8 cellular contexts compared by ENCODE assay signal in the genomic region with DNA sequence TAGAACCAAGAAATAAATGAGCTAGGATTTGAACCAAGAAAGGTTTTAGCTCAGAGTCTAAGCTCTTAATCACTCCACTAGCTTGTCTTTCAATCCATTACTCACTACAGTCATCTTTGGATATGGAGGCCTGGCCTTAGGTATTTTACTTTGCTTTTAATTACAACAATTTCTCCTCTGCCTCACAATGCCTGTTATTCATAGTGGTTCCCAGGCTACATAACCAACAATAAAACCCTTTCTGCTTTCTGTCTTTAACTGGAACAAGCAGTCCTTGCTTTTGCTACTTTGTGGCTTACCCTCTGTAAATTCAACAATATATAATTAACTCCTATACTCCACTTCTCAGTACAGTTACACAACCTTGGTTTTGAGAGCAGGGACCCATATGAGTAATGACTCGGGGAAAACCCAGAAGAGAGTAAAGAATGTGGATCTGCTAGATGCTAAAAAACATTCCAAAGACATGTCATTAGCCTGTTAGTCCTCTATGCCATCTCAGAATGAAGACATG.
A peak's percentile ranks its signal among the peaks of the same experiment; 100 is the strongest.
DNase-seq lines count a peak whose midpoint lies in the region; ATAC-seq and TF ChIP-seq lines count a peak whose summit lies in the region.

No MANE protein-coding gene starts in this region.

- H3K4me1 ChIP-seq in upper lobe of right lung (peaks cover 14% of the 10 kb centered on the region), tibial nerve (peaks cover 0 to 24% (median 7%) of the 10 kb centered on the region in 4 donors)

- no peak overlapping the region for H3K4me3 ChIP-seq in upper lobe of right lung
- H3K4me3 ChIP-seq in tibial nerve = no peak overlapping the region

- DNase-seq in HCEC 1CT (peak; percentile 70), NCI-H82 treated with DMSO at 0.1 percent for 48 hours (lab: John Stamatoyannopoulos, UW; ENCODE audit: unreplicated experiment) (peak; percentile 16), foreskin melanocyte (peak; percentile 95), upper lobe of right lung (no peak), germinal center (ENCODE audit: low spot score) (no peak), tibial nerve (ENCODE audit: low spot score in 2 of 2) (no peak)
- DNase-seq in activated CD8-positive, alpha-beta memory T cell treated with anti-CD3 and anti-CD28 coated beads for 24 hours = no peak

- H3K27ac ChIP-seq in upper lobe of right lung (peak overlapping the region; percentile 38), tibial nerve (peak overlapping the region in 2 of 4 donors; percentile 5 to 20)

- H3K36me3 ChIP-seq in upper lobe of right lung (peaks cover 13% of the 10 kb centered on the region), tibial nerve (peaks cover 0 to 27% (median 2%) of the 10 kb centered on the region in 3 donors)

- TF ChIP-seq CTCF in upper lobe of right lung (IDR thresholded peaks at IDR 0.05) (no peak), tibial nerve (IDR thresholded peaks at IDR 0.05) (no peak)

- peak; percentile 86 for ATAC-seq in GM18498 (IDR thresholded peaks at IDR 0.05; ENCODE audit: unreplicated experiment)
- peak; percentile 83 for ATAC-seq in upper lobe of right lung

- intact Hi-C loops in upper lobe of right lung (cut with DNase I) = no loop called here

- WGBS in tibial nerve, 2 donors = 28 to 35% methylated on average over 1 of the region's 1 CpG

- no peaks in the 10 kb centered on the region for H3K27me3 ChIP-seq in upper lobe of right lung
- no peaks in the 10 kb centered on the region for H3K27me3 ChIP-seq in tibial nerve

- peak in 1 of 2 donors; percentile 5 for TF ChIP-seq EP300 in tibial nerve (IDR thresholded peaks at IDR 0.05)

- TF ChIP-seq POLR2A in tibial nerve (IDR thresholded peaks at IDR 0.05) = no peak

- H3K9me3 ChIP-seq in upper lobe of right lung (peaks cover 7% of the 10 kb centered on the region), tibial nerve (peaks cover 0 to 5% (median 0%) of the 10 kb centered on the region in 4 donors)

Comparison
In these comparisons a context has a peak if more than half of its experiments do, and no peak if none do; other contexts are left out.
1. DNase-seq: peak in HCEC 1CT (single experiment), NCI-H82 treated with DMSO at 0.1 percent for 48 hours (single experiment) and foreskin melanocyte (single experiment); none in upper lobe of right lung (single experiment), germinal center (single experiment), tibial nerve (0 of 2) and activated CD8-positive, alpha-beta memory T cell treated with anti-CD3 and anti-CD28 coated beads for 24 hours (single experiment).